Comparison of ENCODE assay signal across 19 cellular contexts in the genomic region with DNA sequence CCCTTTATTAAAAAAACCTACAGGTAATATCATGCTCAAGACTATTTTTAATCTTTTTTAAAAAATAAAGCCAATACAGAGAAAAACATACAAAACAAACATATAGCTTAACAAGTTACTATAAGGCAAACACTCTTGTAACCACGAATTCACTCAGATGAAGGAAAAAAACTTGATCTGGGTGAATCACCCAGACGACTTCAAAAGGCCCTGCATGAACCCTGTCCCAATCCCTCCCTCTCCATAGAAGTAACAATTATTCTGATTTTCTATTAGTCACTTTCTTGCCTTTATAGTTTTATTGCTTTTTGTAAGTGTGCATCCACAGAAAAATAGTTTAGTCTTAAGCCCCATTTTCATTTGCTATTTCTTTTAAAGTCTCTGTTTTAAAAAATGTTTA.
DNase-seq lines count a peak whose midpoint lies in the region; ATAC-seq and TF ChIP-seq lines count a peak whose summit lies in the region.
"Had no signal": no experiment of that assay in that cellular context is flagged by ENCODE, and none has a peak within 500 bp of the region (broad histone marks: within the 10 kb centered on the region; RNA-seq: fewer than 3 reads in every experiment).

No MANE protein-coding gene starts in this region.

- peaks cover 0 to 8% (median 3%) of the 10 kb centered on the region in 4 donors for H3K4me1 Mint-ChIP-seq in naive thymus-derived CD8-positive, alpha-beta T cell
- H3K4me1 Mint-ChIP-seq: activated CD8-positive, alpha-beta memory T cell treated with anti-CD3 and anti-CD28 coated beads, Interleukin-2, amount 10 ng/mL, durations not matched to agents 7 days and 5 days; CD14-positive monocyte had no signal

- no peak for TF ChIP-seq RAD21 in HCT116 (IDR thresholded peaks at IDR 0.05; ENCODE audit: low read depth)

- H3K4me2 ChIP-seq in HCT116 (ENCODE audit: low read length) = peak overlapping the region; percentile 1; the same call in 1 of the 2 replicates
- no peak overlapping the region for H3K4me2 ChIP-seq in MM.1S (ENCODE audit: low read depth, low read length)
- H3K4me2 ChIP-seq: GM23338 had no signal

- no peaks in the 10 kb centered on the region for H3K36me3 ChIP-seq in HCT116 (ENCODE audit: control insufficient read depth in 1 of 2, insufficient read depth in 2 of 2, low read length in 2 of 2)
- H3K36me3 ChIP-seq in SK-N-MC (ENCODE audit: insufficient read depth, low read length) = peaks cover 40% of the 10 kb centered on the region
- H3K36me3 ChIP-seq in MM.1S (replicated peaks; ENCODE audit: insufficient read depth, low read length) = no peaks in the 10 kb centered on the region
- H3K36me3 ChIP-seq: transverse colon had no signal

- CTCF ChIA-PET in HCT116 (lab: Charles Lee) = no interaction called here

- no peaks in the 10 kb centered on the region for H3K9me3 ChIP-seq in HCT116 (ENCODE audit: control insufficient read depth in 1 of 2, insufficient read depth in 1 of 2, low read depth in 1 of 2, low read length in 2 of 2)
- peaks cover 19% of the 10 kb centered on the region for H3K9me3 ChIP-seq in SK-N-MC (ENCODE audit: low read depth, low read length)
- no peaks in the 10 kb centered on the region for H3K9me3 ChIP-seq in MM.1S (replicated peaks; ENCODE audit: insufficient read depth, low read length)

- H3K9me2 ChIP-seq in HCT116 (ENCODE audit: insufficient read depth) (no peaks in the 10 kb centered on the region), MM.1S (replicated peaks; ENCODE audit: insufficient read depth, low read length) (no peaks in the 10 kb centered on the region)

- H3K27ac ChIP-seq in HCT116 (ENCODE audit: low read depth, low read length) (no peak overlapping the region), SK-N-MC (peak overlapping the region; percentile 72), MM.1S (ENCODE audit: low read length) (no peak overlapping the region)
- H3K27ac ChIP-seq: transverse colon had no signal

- peaks cover 0 to 18% (median 0%) of the 10 kb centered on the region in 5 donors for H3K27me3 Mint-ChIP-seq in naive thymus-derived CD8-positive, alpha-beta T cell

- DNase-seq in A172 (ENCODE audit: low spot score) (peak; percentile 1), HCT116 (ENCODE audit: low read depth, low spot score) (peak; percentile 10), SK-N-MC (ENCODE audit: low read depth, low spot score) (no peak), fibroblast of peridontal ligament (ENCODE audit: extremely low read depth) (peak; percentile 38), MM.1S (no peak), KG1 (lab: John Stamatoyannopoulos, UW) (no peak)
- DNase-seq in naive thymus-derived CD8-positive, alpha-beta T cell = no peak
- DNase-seq: activated CD4-positive, CD25-positive, alpha-beta regulatory T cell treated with anti-CD3 and anti-CD28 coated beads, Interleukin-2, amount 50 U/mL, for 72 hours; activated CD8-positive, alpha-beta memory T cell treated with anti-CD3 and anti-CD28 coated beads, Interleukin-2, amount 10 ng/mL, durations not matched to agents 7 days and 5 days; KBM-7; NCI-H1417; NCI-H526 treated with DMSO at 0.1 percent for 48 hours; retina; stimulated activated naive CD4-positive, alpha-beta T cell; transverse colon had no signal

- no peak overlapping the region for H3K27ac Mint-ChIP-seq in naive thymus-derived CD8-positive, alpha-beta T cell
- H3K27ac Mint-ChIP-seq: activated CD8-positive, alpha-beta memory T cell treated with anti-CD3 and anti-CD28 coated beads, Interleukin-2, amount 10 ng/mL, durations not matched to agents 7 days and 5 days; CD14-positive monocyte; GM23338 had no signal

- no peaks in the 10 kb centered on the region for H3K79me2 ChIP-seq in HCT116 (ENCODE audit: insufficient read depth, low read length)
- no peaks in the 10 kb centered on the region for H3K79me2 ChIP-seq in MM.1S (ENCODE audit: low read length)

- RAD21 ChIA-PET in HCT116 (lab: Charles Lee; ENCODE audit: low non-redundant PET in 1 of 2, low total read pairs in 2 of 2, uncharacterized antibody in 2 of 2, unreplicated experiment in 2 of 2) = no interaction called here

- no peak overlapping the region for H3K4me3 Mint-ChIP-seq in naive thymus-derived CD8-positive, alpha-beta T cell
- H3K4me3 Mint-ChIP-seq: activated CD8-positive, alpha-beta memory T cell treated with anti-CD3 and anti-CD28 coated beads, Interleukin-2, amount 10 ng/mL, durations not matched to agents 7 days and 5 days; CD14-positive monocyte; GM23338 had no signal

- H3F3A ChIP-seq in MM.1S (ENCODE audit: insufficient read depth, low read length) = no peaks in the 10 kb centered on the region

- peaks cover 5 to 24% (median 14%) of the 10 kb centered on the region in 9 donors for H3K9me3 Mint-ChIP-seq in naive thymus-derived CD8-positive, alpha-beta T cell

- H3K27me3 ChIP-seq in HCT116 (ENCODE audit: insufficient read depth, low read length) = no peaks in the 10 kb centered on the region
- H3K27me3 ChIP-seq in MM.1S (replicated peaks; ENCODE audit: insufficient read depth, low read length) = no peaks in the 10 kb centered on the region
- H3K27me3 ChIP-seq: transverse colon had no signal

- peaks cover 16 to 28% (median 23%) of the 10 kb centered on the region in 3 donors for H3K36me3 Mint-ChIP-seq in naive thymus-derived CD8-positive, alpha-beta T cell
- H3K36me3 Mint-ChIP-seq: CD14-positive monocyte had no signal

- TF ChIP-seq CTCF in HCT116 (IDR thresholded peaks at IDR 0.05 in 2 of 3, conservative IDR thresholded peaks at IDR 0.05 in 1 of 3; ENCODE audit: borderline replicate concordance in 1 of 3, insufficient read depth in 1 of 3, low read depth in 2 of 3, low read length in 2 of 3) (no peak), MM.1S (IDR thresholded peaks at IDR 0.05; ENCODE audit: low read length) (no peak)

- no peak overlapping the region for H3K9ac ChIP-seq in HCT116 (ENCODE audit: low read length)
- no peak overlapping the region for H3K9ac ChIP-seq in SK-N-MC (ENCODE audit: insufficient read length)
- no peak overlapping the region for H3K9ac ChIP-seq in MM.1S (ENCODE audit: low read length)

- H3K4me3 ChIP-seq in HCT116 (replicated peaks in 1 of 2; ENCODE audit: low read depth in 1 of 2, low read length in 2 of 2) (no peak overlapping the region), SK-N-MC (peak overlapping the region; percentile 48), MM.1S (ENCODE audit: low read length) (no peak overlapping the region)
- H3K4me3 ChIP-seq: GM23338, transverse colon had no signal

- POLR2A ChIA-PET in HCT116 (lab: Charles Lee) = no interaction called here
- POLR2A ChIA-PET in naive thymus-derived CD8-positive, alpha-beta T cell (lab: Charles Lee) = no interaction called here

- ATAC-seq in HCT116 (peak; percentile 59), GM18511 (IDR thresholded peaks at IDR 0.05; ENCODE audit: unreplicated experiment) (no peak)
- ATAC-seq in naive thymus-derived CD8-positive, alpha-beta T cell = no peak
- ATAC-seq: activated CD8-positive, alpha-beta memory T cell treated with anti-CD3 and anti-CD28 coated beads, Interleukin-2, amount 10 ng/mL, durations not matched to agents 7 days and 5 days; GM23338; SK-N-SH treated with all-trans-retinoic acid at 6 μM for 48 hours had no signal

- peaks cover 0 to 7% of the 10 kb centered on the region in 2 experiments; a peak in 1 of 4 replicates for H3K4me1 ChIP-seq in HCT116 (ENCODE audit: control insufficient read depth in 1 of 2, insufficient read depth in 2 of 2, low read length in 2 of 2)
- H3K4me1 ChIP-seq in MM.1S (ENCODE audit: low read length) = no peaks in the 10 kb centered on the region
- H3K4me1 ChIP-seq: transverse colon had no signal

- H2AFZ ChIP-seq in HCT116 (ENCODE audit: low read depth, low read length, poor library complexity, severe bottlenecking) (no peak overlapping the region), MM.1S (ENCODE audit: low read length) (no peak overlapping the region)
- H2AFZ ChIP-seq: GM23338 had no signal

- no peak for TF ChIP-seq POLR2A in HCT116 (IDR thresholded peaks at IDR 0.05; ENCODE audit: borderline replicate concordance, extremely low read depth, insufficient read depth, insufficient read length)

- intact Hi-C loops in HCT116 (cut with micrococcal nuclease) = no loop called here

- no TSS peak for BruUV-seq in HCT116 (replicated peaks; lab: Mats Ljungman, UMichigan)

- H4K20me1 ChIP-seq in HCT116 (ENCODE audit: insufficient read depth) (no peaks in the 10 kb centered on the region), MM.1S (ENCODE audit: insufficient read depth, low read length) (no peaks in the 10 kb centered on the region)

TF ChIP-seq in HCT116, 20 proteins besides CTCF, POLR2A, EP300 and RAD21:
- TF ChIP-seq EGR1 (IDR thresholded peaks at IDR 0.05; ENCODE audit: low read depth) = no peak
- TF ChIP-seq FOSL1 (IDR thresholded peaks at IDR 0.05; ENCODE audit: low read depth) = peak; percentile 7; the same call in 1 of the 2 replicates
- no peak for TF ChIP-seq POLR2AphosphoS5 (IDR thresholded peaks at IDR 0.05; ENCODE audit: low read depth, low read length)

Comparison
In these comparisons a context has a peak if more than half of its experiments do, and no peak if none do; other contexts are left out.
1. DNase-seq: peak in A172 (single experiment), HCT116 (single experiment) and fibroblast of peridontal ligament (single experiment); none in SK-N-MC (single experiment), MM.1S (single experiment), naive thymus-derived CD8-positive, alpha-beta T cell (0 of 10) and KG1 (single experiment).